1 cellular context compared by ENCODE assay signal in genomic region chr14:56294125-56294524, GRCh38.
TF ChIP-seq lines count a peak whose summit lies in the region.

No MANE protein-coding gene starts in this region.

TF ChIP-seq in Ishikawa, 13 proteins besides CTCF, POLR2A, EP300 and RAD21 (continued from another document):
- TF ChIP-seq CREB1 (IDR thresholded peaks at IDR 0.05; ENCODE audit: low read depth) (no peak), ZBTB7A (IDR thresholded peaks at IDR 0.05; ENCODE audit: low read depth) (no peak)
TF ChIP-seq in Ishikawa: peak in this region for 0.
